1 cellular context compared by ENCODE assay signal in the genomic region with DNA sequence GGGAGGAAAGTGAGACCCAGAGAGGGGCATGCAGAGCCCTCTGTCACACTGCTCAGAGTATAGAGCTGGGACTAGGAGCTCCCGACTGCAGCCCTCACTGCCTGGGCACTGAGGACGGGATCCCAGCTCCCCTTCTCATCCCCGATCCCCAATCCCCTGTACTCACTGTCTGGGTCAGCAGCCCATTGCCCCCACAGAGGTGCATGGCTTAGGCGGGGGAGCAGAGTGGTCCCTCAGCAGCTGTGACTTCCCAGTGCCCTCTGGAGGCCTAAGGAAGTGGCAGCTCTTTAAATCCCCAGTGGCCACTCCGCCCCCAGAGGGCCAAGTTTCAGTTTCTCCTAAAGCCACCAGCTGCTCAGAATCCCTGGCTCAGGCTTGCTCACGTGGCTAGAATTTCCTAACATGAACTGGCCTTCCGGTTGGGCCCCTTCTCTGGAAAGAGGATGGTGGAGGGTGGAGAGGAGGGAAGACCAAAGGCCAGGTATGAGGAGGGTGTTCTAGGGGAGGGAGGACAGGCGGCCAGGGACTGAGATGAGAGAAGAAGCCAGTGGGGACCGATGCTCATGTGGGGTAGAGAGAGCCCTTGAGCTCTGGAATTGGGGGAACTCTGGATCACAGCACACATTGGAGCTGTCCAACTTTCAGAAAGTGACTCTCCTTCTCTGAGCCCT.
A peak's percentile ranks its signal among the peaks of the same experiment; 100 is the strongest.
TF ChIP-seq lines count a peak whose summit lies in the region.

A gene with protein sequence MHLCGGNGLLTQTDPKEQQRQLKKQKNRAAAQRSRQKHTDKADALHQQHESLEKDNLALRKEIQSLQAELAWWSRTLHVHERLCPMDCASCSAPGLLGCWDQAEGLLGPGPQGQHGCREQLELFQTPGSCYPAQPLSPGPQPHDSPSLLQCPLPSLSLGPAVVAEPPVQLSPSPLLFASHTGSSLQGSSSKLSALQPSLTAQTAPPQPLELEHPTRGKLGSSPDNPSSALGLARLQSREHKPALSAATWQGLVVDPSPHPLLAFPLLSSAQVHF (minus strand): TSS at position 262 of the 671 bp plus-strand sequence. CDS start 57 bp downstream, at position 205.

TF ChIP-seq in HepG2, 621 proteins besides CTCF, POLR2A, EP300 and RAD21 (continued from another document and continues in another):
- TF ChIP-seq, protein P1, sequence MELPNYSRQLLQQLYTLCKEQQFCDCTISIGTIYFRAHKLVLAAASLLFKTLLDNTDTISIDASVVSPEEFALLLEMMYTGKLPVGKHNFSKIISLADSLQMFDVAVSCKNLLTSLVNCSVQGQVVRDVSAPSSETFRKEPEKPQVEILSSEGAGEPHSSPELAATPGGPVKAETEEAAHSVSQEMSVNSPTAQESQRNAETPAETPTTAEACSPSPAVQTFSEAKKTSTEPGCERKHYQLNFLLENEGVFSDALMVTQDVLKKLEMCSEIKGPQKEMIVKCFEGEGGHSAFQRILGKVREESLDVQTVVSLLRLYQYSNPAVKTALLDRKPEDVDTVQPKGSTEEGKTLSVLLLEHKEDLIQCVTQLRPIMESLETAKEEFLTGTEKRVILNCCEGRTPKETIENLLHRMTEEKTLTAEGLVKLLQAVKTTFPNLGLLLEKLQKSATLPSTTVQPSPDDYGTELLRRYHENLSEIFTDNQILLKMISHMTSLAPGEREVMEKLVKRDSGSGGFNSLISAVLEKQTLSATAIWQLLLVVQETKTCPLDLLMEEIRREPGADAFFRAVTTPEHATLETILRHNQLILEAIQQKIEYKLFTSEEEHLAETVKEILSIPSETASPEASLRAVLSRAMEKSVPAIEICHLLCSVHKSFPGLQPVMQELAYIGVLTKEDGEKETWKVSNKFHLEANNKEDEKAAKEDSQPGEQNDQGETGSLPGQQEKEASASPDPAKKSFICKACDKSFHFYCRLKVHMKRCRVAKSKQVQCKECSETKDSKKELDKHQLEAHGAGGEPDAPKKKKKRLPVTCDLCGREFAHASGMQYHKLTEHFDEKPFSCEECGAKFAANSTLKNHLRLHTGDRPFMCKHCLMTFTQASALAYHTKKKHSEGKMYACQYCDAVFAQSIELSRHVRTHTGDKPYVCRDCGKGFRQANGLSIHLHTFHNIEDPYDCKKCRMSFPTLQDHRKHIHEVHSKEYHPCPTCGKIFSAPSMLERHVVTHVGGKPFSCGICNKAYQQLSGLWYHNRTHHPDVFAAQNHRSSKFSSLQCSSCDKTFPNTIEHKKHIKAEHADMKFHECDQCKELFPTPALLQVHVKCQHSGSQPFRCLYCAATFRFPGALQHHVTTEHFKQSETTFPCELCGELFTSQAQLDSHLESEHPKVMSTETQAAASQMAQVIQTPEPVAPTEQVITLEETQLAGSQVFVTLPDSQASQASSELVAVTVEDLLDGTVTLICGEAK (IDR thresholded peaks at IDR 0.05) = no peak
- TF ChIP-seq, protein P1 (CRISPR knock-in tag; IDR thresholded peaks at IDR 0.05) = peak; percentile 65
- no peak for TF ChIP-seq ZNF101 (CRISPR knock-in tag; IDR thresholded peaks at IDR 0.05; ENCODE audit: borderline replicate concordance, low read depth)
- no peak for TF ChIP-seq ZNF737 (CRISPR knock-in tag; IDR thresholded peaks at IDR 0.05; ENCODE audit: borderline replicate concordance)
- peak; percentile 25; the same call in 1 of the 2 replicates for TF ChIP-seq HOXA3 (CRISPR knock-in tag; IDR thresholded peaks at IDR 0.05)
- no peak for TF ChIP-seq ZNF17 (CRISPR knock-in tag; IDR thresholded peaks at IDR 0.05)
- 0 out of 2 replicates have a peak, but pooled peaks have one; percentile 30 for TF ChIP-seq GZF1 (CRISPR knock-in tag; IDR thresholded peaks at IDR 0.05)
- TF ChIP-seq JUN (CRISPR knock-in tag; IDR thresholded peaks at IDR 0.05) = no peak
- TF ChIP-seq PHF20 (CRISPR knock-in tag; IDR thresholded peaks at IDR 0.05) = peak; percentile 60; the same call in 1 of the 2 replicates
- TF ChIP-seq KAT7 (CRISPR knock-in tag; IDR thresholded peaks at IDR 0.05; ENCODE audit: borderline replicate concordance) = no peak
- peak; percentile 42; the same call in 1 of the 2 replicates for TF ChIP-seq KMT2A (CRISPR knock-in tag; IDR thresholded peaks at IDR 0.05)
- TF ChIP-seq MAFK (conservative IDR thresholded peaks at IDR 0.05 in 1 of 2, IDR thresholded peaks at IDR 0.05 in 1 of 2; ENCODE audit: low read length in 2 of 2) = 0 out of 4 replicates have a peak, but pooled peaks of 1 of the 2 experiments have one; percentile 4
- TF ChIP-seq CENPX (CRISPR knock-in tag; IDR thresholded peaks at IDR 0.05) = no peak
- no peak for TF ChIP-seq NBN (conservative IDR thresholded peaks at IDR 0.05)
- TF ChIP-seq ZNF678 (CRISPR knock-in tag; IDR thresholded peaks at IDR 0.05) = no peak
- TF ChIP-seq ZNF335 (CRISPR knock-in tag; IDR thresholded peaks at IDR 0.05) = no peak
- no peak for TF ChIP-seq HNRNPUL1 (IDR thresholded peaks at IDR 0.05; ENCODE audit: low read depth, low read length)
- TF ChIP-seq HOXD1 (CRISPR knock-in tag; IDR thresholded peaks at IDR 0.05) = no peak
- no peak for TF ChIP-seq PBX3 (CRISPR knock-in tag; IDR thresholded peaks at IDR 0.05; ENCODE audit: borderline replicate concordance)
- TF ChIP-seq MLLT10 (CRISPR knock-in tag; IDR thresholded peaks at IDR 0.05) = no peak
- TF ChIP-seq, protein P2, sequence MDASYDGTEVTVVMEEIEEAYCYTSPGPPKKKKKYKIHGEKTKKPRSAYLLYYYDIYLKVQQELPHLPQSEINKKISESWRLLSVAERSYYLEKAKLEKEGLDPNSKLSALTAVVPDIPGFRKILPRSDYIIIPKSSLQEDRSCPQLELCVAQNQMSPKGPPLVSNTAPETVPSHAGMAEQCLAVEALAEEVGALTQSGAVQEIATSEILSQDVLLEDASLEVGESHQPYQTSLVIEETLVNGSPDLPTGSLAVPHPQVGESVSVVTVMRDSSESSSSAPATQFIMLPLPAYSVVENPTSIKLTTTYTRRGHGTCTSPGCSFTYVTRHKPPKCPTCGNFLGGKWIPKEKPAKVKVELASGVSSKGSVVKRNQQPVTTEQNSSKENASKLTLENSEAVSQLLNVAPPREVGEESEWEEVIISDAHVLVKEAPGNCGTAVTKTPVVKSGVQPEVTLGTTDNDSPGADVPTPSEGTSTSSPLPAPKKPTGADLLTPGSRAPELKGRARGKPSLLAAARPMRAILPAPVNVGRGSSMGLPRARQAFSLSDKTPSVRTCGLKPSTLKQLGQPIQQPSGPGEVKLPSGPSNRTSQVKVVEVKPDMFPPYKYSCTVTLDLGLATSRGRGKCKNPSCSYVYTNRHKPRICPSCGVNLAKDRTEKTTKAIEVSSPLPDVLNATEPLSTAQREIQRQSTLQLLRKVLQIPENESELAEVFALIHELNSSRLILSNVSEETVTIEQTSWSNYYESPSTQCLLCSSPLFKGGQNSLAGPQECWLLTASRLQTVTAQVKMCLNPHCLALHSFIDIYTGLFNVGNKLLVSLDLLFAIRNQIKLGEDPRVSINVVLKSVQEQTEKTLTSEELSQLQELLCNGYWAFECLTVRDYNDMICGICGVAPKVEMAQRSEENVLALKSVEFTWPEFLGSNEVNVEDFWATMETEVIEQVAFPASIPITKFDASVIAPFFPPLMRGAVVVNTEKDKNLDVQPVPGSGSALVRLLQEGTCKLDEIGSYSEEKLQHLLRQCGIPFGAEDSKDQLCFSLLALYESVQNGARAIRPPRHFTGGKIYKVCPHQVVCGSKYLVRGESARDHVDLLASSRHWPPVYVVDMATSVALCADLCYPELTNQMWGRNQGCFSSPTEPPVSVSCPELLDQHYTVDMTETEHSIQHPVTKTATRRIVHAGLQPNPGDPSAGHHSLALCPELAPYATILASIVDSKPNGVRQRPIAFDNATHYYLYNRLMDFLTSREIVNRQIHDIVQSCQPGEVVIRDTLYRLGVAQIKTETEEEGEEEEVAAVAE (CRISPR knock-in tag; IDR thresholded peaks at IDR 0.05; ENCODE audit: borderline replicate concordance) = peak; percentile 72
- TF ChIP-seq DNMT3B (CRISPR knock-in tag; conservative IDR thresholded peaks at IDR 0.05) = peak; percentile 78; the same call in 1 of the 2 replicates
- TF ChIP-seq, protein P3, sequence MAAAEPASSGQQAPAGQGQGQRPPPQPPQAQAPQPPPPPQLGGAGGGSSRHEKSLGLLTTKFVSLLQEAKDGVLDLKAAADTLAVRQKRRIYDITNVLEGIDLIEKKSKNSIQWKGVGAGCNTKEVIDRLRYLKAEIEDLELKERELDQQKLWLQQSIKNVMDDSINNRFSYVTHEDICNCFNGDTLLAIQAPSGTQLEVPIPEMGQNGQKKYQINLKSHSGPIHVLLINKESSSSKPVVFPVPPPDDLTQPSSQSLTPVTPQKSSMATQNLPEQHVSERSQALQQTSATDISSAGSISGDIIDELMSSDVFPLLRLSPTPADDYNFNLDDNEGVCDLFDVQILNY (CRISPR knock-in tag; conservative IDR thresholded peaks at IDR 0.05) = no peak
- TF ChIP-seq IRF1 (CRISPR knock-in tag; IDR thresholded peaks at IDR 0.05; ENCODE audit: low read depth) = no peak
- peak; percentile 64; the same call in 1 of the 2 replicates for TF ChIP-seq GATAD1 (CRISPR knock-in tag; IDR thresholded peaks at IDR 0.05)
- peak; percentile 78 for TF ChIP-seq THRA (CRISPR knock-in tag; IDR thresholded peaks at IDR 0.05; ENCODE audit: borderline replicate concordance)
- no peak for TF ChIP-seq ZNF724P (CRISPR knock-in tag; IDR thresholded peaks at IDR 0.05; ENCODE audit: borderline replicate concordance)
- TF ChIP-seq, protein P4, sequence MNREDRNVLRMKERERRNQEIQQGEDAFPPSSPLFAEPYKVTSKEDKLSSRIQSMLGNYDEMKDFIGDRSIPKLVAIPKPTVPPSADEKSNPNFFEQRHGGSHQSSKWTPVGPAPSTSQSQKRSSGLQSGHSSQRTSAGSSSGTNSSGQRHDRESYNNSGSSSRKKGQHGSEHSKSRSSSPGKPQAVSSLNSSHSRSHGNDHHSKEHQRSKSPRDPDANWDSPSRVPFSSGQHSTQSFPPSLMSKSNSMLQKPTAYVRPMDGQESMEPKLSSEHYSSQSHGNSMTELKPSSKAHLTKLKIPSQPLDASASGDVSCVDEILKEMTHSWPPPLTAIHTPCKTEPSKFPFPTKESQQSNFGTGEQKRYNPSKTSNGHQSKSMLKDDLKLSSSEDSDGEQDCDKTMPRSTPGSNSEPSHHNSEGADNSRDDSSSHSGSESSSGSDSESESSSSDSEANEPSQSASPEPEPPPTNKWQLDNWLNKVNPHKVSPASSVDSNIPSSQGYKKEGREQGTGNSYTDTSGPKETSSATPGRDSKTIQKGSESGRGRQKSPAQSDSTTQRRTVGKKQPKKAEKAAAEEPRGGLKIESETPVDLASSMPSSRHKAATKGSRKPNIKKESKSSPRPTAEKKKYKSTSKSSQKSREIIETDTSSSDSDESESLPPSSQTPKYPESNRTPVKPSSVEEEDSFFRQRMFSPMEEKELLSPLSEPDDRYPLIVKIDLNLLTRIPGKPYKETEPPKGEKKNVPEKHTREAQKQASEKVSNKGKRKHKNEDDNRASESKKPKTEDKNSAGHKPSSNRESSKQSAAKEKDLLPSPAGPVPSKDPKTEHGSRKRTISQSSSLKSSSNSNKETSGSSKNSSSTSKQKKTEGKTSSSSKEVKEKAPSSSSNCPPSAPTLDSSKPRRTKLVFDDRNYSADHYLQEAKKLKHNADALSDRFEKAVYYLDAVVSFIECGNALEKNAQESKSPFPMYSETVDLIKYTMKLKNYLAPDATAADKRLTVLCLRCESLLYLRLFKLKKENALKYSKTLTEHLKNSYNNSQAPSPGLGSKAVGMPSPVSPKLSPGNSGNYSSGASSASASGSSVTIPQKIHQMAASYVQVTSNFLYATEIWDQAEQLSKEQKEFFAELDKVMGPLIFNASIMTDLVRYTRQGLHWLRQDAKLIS (CRISPR knock-in tag; IDR thresholded peaks at IDR 0.05) = no peak
